In the genomic region with DNA sequence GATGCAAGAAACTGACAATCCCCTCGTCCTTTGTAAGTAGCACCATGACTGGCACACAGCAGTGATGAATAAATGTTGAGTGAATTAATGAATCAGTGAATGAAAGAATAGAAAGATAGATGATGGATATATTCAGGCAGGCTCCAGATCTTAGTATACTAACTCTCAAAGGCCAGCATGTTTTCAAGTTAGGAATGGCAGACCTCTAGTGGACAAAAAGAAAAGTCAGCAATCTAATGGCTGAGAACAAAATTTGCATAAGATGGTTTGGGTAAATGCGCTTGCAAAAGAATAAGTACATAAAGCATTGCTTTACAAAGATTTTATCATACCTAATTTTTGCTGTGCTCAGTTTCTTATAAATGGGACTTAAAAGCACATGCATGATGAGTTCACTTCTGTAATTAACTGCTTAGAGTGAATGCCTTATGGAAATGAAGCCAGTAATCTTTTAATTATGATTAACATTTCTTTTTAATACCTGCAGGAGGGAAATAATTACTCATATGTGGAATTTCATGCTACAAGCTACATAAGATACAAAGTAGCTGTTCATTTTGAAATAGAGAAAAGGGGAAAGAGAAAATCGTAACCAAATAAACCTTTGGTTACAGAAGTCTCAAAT, we compare ENCODE assay signal across 8 cellular contexts.
DNase-seq lines count a peak whose midpoint lies in the region; ATAC-seq and TF ChIP-seq lines count a peak whose summit lies in the region.

No MANE protein-coding gene starts in this region.

- no peaks in the 10 kb centered on the region for H3K4me1 ChIP-seq in H9 (ENCODE audit: insufficient read depth, low read length)
- H3K4me1 ChIP-seq in MM.1S (ENCODE audit: low read length): peaks cover 9% of the 10 kb centered on the region

- no peaks in the 10 kb centered on the region for H3F3A ChIP-seq in MM.1S (ENCODE audit: insufficient read depth, low read length)

- no peak overlapping the region for H3K27ac Mint-ChIP-seq in activated T-cell treated with anti-CD3 and anti-CD28 coated beads, Interleukin-2, amount 50 U/mL, for 72 hours
- H3K27ac Mint-ChIP-seq in H9 (no peak overlapping the region), T-cell (no peak overlapping the region), osteocyte (ENCODE audit: unreplicated experiment) (no peak overlapping the region)
- H3K27ac Mint-ChIP-seq in activated T-cell treated with anti-CD3 and anti-CD28 coated beads, Interleukin-2, amount 50 U/mL, for 24 hours: no peak overlapping the region

- H2AK5ac ChIP-seq in H9 (ENCODE audit: insufficient read length, low read length): no peak overlapping the region

- no peak overlapping the region for H3T11ph ChIP-seq in H9 (ENCODE audit: low read length)

- H3K4me1 Mint-ChIP-seq in activated T-cell treated with anti-CD3 and anti-CD28 coated beads, Interleukin-2, amount 50 U/mL, for 72 hours (ENCODE audit: low read depth): peaks cover 22% of the 10 kb centered on the region
- H3K4me1 Mint-ChIP-seq in H9 (peaks cover under 1 to 1% of the 10 kb centered on the region in 2 experiments), T-cell (peaks cover 9 to 15% (median 14%) of the 10 kb centered on the region in 3 donors), osteocyte (ENCODE audit: unreplicated experiment) (no peaks in the 10 kb centered on the region)
- peaks cover 25% of the 10 kb centered on the region for H3K4me1 Mint-ChIP-seq in activated T-cell treated with anti-CD3 and anti-CD28 coated beads, Interleukin-2, amount 50 U/mL, for 24 hours (ENCODE audit: low read depth)

- TF ChIP-seq CTCF in H9 (conservative IDR thresholded peaks at IDR 0.05) (peak; percentile 77), MM.1S (IDR thresholded peaks at IDR 0.05; ENCODE audit: low read length) (peak; percentile 79), fibroblast of the aortic adventitia (IDR thresholded peaks at IDR 0.05; ENCODE audit: insufficient read depth, low read length) (peak; percentile 63), osteocyte (IDR thresholded peaks at IDR 0.05) (peak; percentile 72)

- H3K27me3 ChIP-seq in H9 (ENCODE audit: insufficient read depth, low read length) (no peaks in the 10 kb centered on the region), MM.1S (replicated peaks; ENCODE audit: insufficient read depth, low read length) (no peaks in the 10 kb centered on the region)

- no CpG with 5 or more reads among the region's 3 CpGs for WGBS in H9 (ENCODE audit: extremely low coverage, insufficient read length, low lambda C conversion rate)

- H2BK15ac ChIP-seq in H9 (ENCODE audit: low read depth, low read length): no peak overlapping the region

- H3K9me3 Mint-ChIP-seq in activated T-cell treated with anti-CD3 and anti-CD28 coated beads, Interleukin-2, amount 50 U/mL, for 72 hours: no peaks in the 10 kb centered on the region
- H3K9me3 Mint-ChIP-seq in H9 (peaks cover 2 to 4% of the 10 kb centered on the region in 2 experiments; a peak in 1 of 5 replicates), T-cell (no peaks in the 10 kb centered on the region), osteocyte (ENCODE audit: unreplicated experiment) (no peaks in the 10 kb centered on the region)
- no peaks in the 10 kb centered on the region for H3K9me3 Mint-ChIP-seq in activated T-cell treated with anti-CD3 and anti-CD28 coated beads, Interleukin-2, amount 50 U/mL, for 24 hours

- H3K4me3 ChIP-seq in MM.1S (ENCODE audit: low read length) (no peak overlapping the region), fibroblast of the aortic adventitia (ENCODE audit: low read depth, low read length) (no peak overlapping the region)

- H3K9ac ChIP-seq in H9 (ENCODE audit: extremely low read depth, insufficient read length, low read length) (no peak overlapping the region), MM.1S (ENCODE audit: low read length) (no peak overlapping the region)

- POLR2A ChIA-PET in T-cell (lab: Charles Lee): no interaction called here

- no peaks in the 10 kb centered on the region for H3K79me2 ChIP-seq in H9 (ENCODE audit: insufficient read depth, low read length)
- peaks cover 23% of the 10 kb centered on the region for H3K79me2 ChIP-seq in MM.1S (ENCODE audit: low read length)

- H3K9me2 ChIP-seq in MM.1S (replicated peaks; ENCODE audit: insufficient read depth, low read length): no peaks in the 10 kb centered on the region

- no peak overlapping the region for H2BK20ac ChIP-seq in H9 (ENCODE audit: low read depth, low read length, poor library complexity, severe bottlenecking)

- no peak overlapping the region for H3K56ac ChIP-seq in H9 (ENCODE audit: insufficient read length, low read depth, low read length)

- no peaks in the 10 kb centered on the region for H3K27me3 Mint-ChIP-seq in activated T-cell treated with anti-CD3 and anti-CD28 coated beads, Interleukin-2, amount 50 U/mL, for 72 hours (ENCODE audit: low read depth)
- peaks cover 3% of the 10 kb centered on the region; the same call in 1 of the 2 replicates for H3K27me3 Mint-ChIP-seq in H9 (ENCODE audit: low read depth)
- no peaks in the 10 kb centered on the region for H3K27me3 Mint-ChIP-seq in T-cell
- H3K27me3 Mint-ChIP-seq in osteocyte (ENCODE audit: unreplicated experiment): peaks cover 17% of the 10 kb centered on the region
- no peaks in the 10 kb centered on the region for H3K27me3 Mint-ChIP-seq in activated T-cell treated with anti-CD3 and anti-CD28 coated beads, Interleukin-2, amount 50 U/mL, for 24 hours

- H3K36me3 ChIP-seq in MM.1S (replicated peaks; ENCODE audit: insufficient read depth, low read length): no peaks in the 10 kb centered on the region

- H2BK12ac ChIP-seq in H9 (ENCODE audit: insufficient read length, low read depth, low read length): no peak overlapping the region

- no peaks in the 10 kb centered on the region for H3K36me3 Mint-ChIP-seq in activated T-cell treated with anti-CD3 and anti-CD28 coated beads, Interleukin-2, amount 50 U/mL, for 72 hours (ENCODE audit: insufficient read depth in 2 of 2)
- H3K36me3 Mint-ChIP-seq in H9 (ENCODE audit: insufficient read depth in 1 of 3, low read depth in 3 of 3) (no peaks in the 10 kb centered on the region), T-cell (no peaks in the 10 kb centered on the region), osteocyte (ENCODE audit: unreplicated experiment) (no peaks in the 10 kb centered on the region)
- H3K36me3 Mint-ChIP-seq in activated T-cell treated with anti-CD3 and anti-CD28 coated beads, Interleukin-2, amount 50 U/mL, for 24 hours (ENCODE audit: low read depth): no peaks in the 10 kb centered on the region

- no peak overlapping the region for H2BK120ac ChIP-seq in H9 (ENCODE audit: low read depth, low read length, poor library complexity, severe bottlenecking)

- no peak overlapping the region for H3K4me2 ChIP-seq in H9 (ENCODE audit: insufficient read depth, insufficient read length, low read length)
- H3K4me2 ChIP-seq in MM.1S (ENCODE audit: low read depth, low read length): no peak overlapping the region

- H4K8ac ChIP-seq in H9 (replicated peaks; ENCODE audit: insufficient read length, low read depth, low read length): no peak overlapping the region

- H3K27ac ChIP-seq in H9 (ENCODE audit: insufficient read length, low read depth, low read length) (no peak overlapping the region), MM.1S (ENCODE audit: low read length) (no peak overlapping the region)

- no peak overlapping the region for H2BK5ac ChIP-seq in H9 (ENCODE audit: insufficient read length, low read length)

- H4K20me1 ChIP-seq in H9 (ENCODE audit: control insufficient read depth, insufficient read depth, insufficient read length) (no peaks in the 10 kb centered on the region), MM.1S (ENCODE audit: insufficient read depth, low read length) (no peaks in the 10 kb centered on the region)

- no peak overlapping the region for H4K91ac ChIP-seq in H9 (ENCODE audit: insufficient read length, low read depth, low read length)

- no peak overlapping the region for H4K5ac ChIP-seq in H9 (ENCODE audit: insufficient read length, low read depth, low read length)

- no peak overlapping the region for H3K18ac ChIP-seq in H9 (ENCODE audit: insufficient read length, low read depth, low read length)

- H3K4ac ChIP-seq in H9 (ENCODE audit: low read depth, low read length): no peak overlapping the region

- H3K23ac ChIP-seq in H9 (ENCODE audit: insufficient read length, low read depth, low read length): no peak overlapping the region

- DNase-seq in activated T-cell treated with anti-CD3 and anti-CD28 coated beads, Interleukin-2, amount 50 U/mL, for 72 hours: peak in 1 of 2 donors; percentile 17
- no peak for DNase-seq in activated T-cell treated with anti-CD3 and anti-CD28 coated beads, Interleukin-2, amount 50 U/mL, for 48 hours
- no peak for DNase-seq in H9
- DNase-seq in MM.1S: peak; percentile 69
- DNase-seq in T-cell: peak in 5 of 34 experiments; percentile 4 to 12 (median 9)
- DNase-seq in fibroblast of the aortic adventitia (ENCODE audit: low read depth): peak; percentile 37
- DNase-seq in osteocyte (ENCODE audit: extremely low spot score, unreplicated experiment): no peak
- no peak for DNase-seq in activated T-cell treated with anti-CD3 and anti-CD28 coated beads, Interleukin-2, amount 50 U/mL, for 24 hours

- ATAC-seq in activated T-cell treated with anti-CD3 and anti-CD28 coated beads, Interleukin-2, amount 50 U/mL, for 72 hours (replicated peaks in 1 of 2): peak; percentile 60 to 72
- ATAC-seq in T-cell (replicated peaks in 1 of 4): peak; percentile 56 to 74 (median 69)

- no peak overlapping the region for H2AFZ ChIP-seq in H9 (ENCODE audit: low read length)
- no peak overlapping the region for H2AFZ ChIP-seq in MM.1S (ENCODE audit: low read length)

- H3K9me3 ChIP-seq in H9 (ENCODE audit: control insufficient read depth, low read depth, low read length) (no peaks in the 10 kb centered on the region), MM.1S (replicated peaks; ENCODE audit: insufficient read depth, low read length) (no peaks in the 10 kb centered on the region)

- H3K4me3 Mint-ChIP-seq in activated T-cell treated with anti-CD3 and anti-CD28 coated beads, Interleukin-2, amount 50 U/mL, for 72 hours: no peak overlapping the region
- H3K4me3 Mint-ChIP-seq in H9: no peak overlapping the region
- H3K4me3 Mint-ChIP-seq in T-cell: no peak overlapping the region
- no peak overlapping the region for H3K4me3 Mint-ChIP-seq in osteocyte (ENCODE audit: unreplicated experiment)
- H3K4me3 Mint-ChIP-seq in activated T-cell treated with anti-CD3 and anti-CD28 coated beads, Interleukin-2, amount 50 U/mL, for 24 hours: no peak overlapping the region

- no peaks in the 10 kb centered on the region for H3K79me1 ChIP-seq in H9 (ENCODE audit: insufficient read depth, low read depth, low read length, poor library complexity, severe bottlenecking)

- no peaks in the 10 kb centered on the region for H3K23me2 ChIP-seq in H9 (ENCODE audit: insufficient read length, low read depth, low read length, poor library complexity, severe bottlenecking)

- H3K14ac ChIP-seq in H9 (ENCODE audit: insufficient read depth, low read length): no peak overlapping the region

- CTCF ChIA-PET in T-cell (lab: Charles Lee): interaction anchor here (0.8 to 3.5 kb wide), 13 partner anchors 24 to 275 kb away, joined by 3 to 68 read pairs (median 3); no protein-coding TSS in a partner anchor

Comparison
In these comparisons a context has a peak if more than half of its experiments do, and no peak if none do; other contexts are left out.
1. DNase-seq: peak in MM.1S (single experiment) and fibroblast of the aortic adventitia (single experiment); none in activated T-cell treated with anti-CD3 and anti-CD28 coated beads, Interleukin-2, amount 50 U/mL, for 48 hours (0 of 2), H9 (single experiment), osteocyte (single experiment) and activated T-cell treated with anti-CD3 and anti-CD28 coated beads, Interleukin-2, amount 50 U/mL, for 24 hours (single experiment).
2. Peak in every context shown above with its lines, with median percentiles within 50 percentile points of each other: CTCF ChIP-seq.